Comparison of ENCODE assay signal across 1 cellular context in the genomic region with DNA sequence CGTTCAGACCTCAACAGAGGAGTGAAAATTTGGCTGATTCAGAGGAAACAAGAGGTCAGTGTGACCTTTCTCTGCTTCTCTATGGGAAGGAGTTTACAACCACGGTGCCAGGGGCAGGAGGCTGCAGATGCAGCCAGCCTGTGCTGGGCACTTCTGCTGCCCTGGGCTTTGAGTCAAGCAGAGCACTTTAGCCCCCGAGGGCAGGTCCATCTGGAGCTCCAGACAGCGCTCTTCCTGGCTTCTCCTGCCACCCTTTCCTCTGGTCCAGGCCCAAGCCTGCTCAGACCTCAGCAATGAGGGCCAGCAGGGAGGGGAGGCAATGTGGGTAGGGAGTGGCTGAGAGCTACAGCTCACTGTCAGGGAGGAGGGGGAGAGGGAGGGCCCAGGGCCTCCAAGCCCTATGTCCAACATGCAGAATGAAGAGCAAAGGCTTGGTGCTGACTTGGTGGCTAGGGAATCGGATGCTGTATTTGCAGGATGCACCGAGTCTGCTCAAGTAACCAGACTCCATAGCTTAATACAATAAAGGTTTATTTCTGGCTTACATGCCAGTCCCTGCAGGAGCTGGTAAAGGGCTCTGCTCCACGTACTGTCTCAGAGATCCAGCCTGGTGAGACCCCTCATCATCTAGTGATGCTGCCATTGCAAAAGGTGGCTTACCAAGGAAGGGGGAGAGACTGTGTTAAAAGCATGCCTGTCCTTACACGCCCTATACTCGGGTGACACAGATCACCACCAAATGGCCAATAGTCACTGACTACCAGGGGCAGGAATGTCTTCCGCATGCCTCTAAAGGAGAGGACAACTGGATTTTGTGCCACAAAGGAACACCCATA.
TF ChIP-seq lines count a peak whose summit lies in the region.

No MANE protein-coding gene starts in this region.

TF ChIP-seq in IMR-90, 13 proteins besides CTCF, POLR2A, EP300 and RAD21:
- TF ChIP-seq, protein P1, sequence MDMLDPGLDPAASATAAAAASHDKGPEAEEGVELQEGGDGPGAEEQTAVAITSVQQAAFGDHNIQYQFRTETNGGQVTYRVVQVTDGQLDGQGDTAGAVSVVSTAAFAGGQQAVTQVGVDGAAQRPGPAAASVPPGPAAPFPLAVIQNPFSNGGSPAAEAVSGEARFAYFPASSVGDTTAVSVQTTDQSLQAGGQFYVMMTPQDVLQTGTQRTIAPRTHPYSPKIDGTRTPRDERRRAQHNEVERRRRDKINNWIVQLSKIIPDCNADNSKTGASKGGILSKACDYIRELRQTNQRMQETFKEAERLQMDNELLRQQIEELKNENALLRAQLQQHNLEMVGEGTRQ (IDR thresholded peaks at IDR 0.05; ENCODE audit: low read depth, low read length) = no peak
- TF ChIP-seq MXI1 (IDR thresholded peaks at IDR 0.05; ENCODE audit: borderline replicate concordance, low read depth, low read length) (no peak), SMC3 (IDR thresholded peaks at IDR 0.05; ENCODE audit: low read depth, low read length) (no peak), BHLHE40 (IDR thresholded peaks at IDR 0.05; ENCODE audit: low read depth, low read length) (no peak), NFE2L2 (IDR thresholded peaks at IDR 0.05; ENCODE audit: low read depth, low read length) (no peak), MAZ (IDR thresholded peaks at IDR 0.05; ENCODE audit: borderline replicate concordance, low read depth, low read length) (no peak)
TF ChIP-seq in IMR-90: peak in this region for 0.
